ENCODE assay signal across 31 cellular contexts in genomic region chr3:2158828-2159227, GRCh38.
"Had no signal": no experiment of that assay in that cellular context is flagged by ENCODE, and none has a peak within 500 bp of the region (broad histone marks: within the 10 kb centered on the region; RNA-seq: fewer than 3 reads in every experiment).

No MANE protein-coding gene starts in this region.

- DNase-seq: effector CD8-positive, alpha-beta T cell; endodermal cell; foreskin fibroblast; heart left ventricle; left cardiac atrium; left lung; mesenchymal stem cell; mucosa of descending colon; naive B cell; right lobe of liver; stimulated activated CD4-positive, alpha-beta T cell treated with anti-CD3 and anti-CD28 coated beads, Interleukin-12 subunit alpha, Interleukin-12 subunit beta, amount 100 ng/mL, for 4 hours; stimulated activated CD4-positive, alpha-beta T cell treated with anti-CD3 and anti-CD28 coated beads, Interleukin-1b, Interleukin-23, amount 100 ng/mL, for 48 hours; stimulated activated CD4-positive, alpha-beta T cell treated with anti-CD3 and anti-CD28 coated beads, Interleukin-4, amount 100 ng/mL, for 1 hour; stimulated activated naive CD4-positive, alpha-beta T cell treated with Interleukin-2 at 50 U/mL for 16 hours; stomach; thyroid gland; trophoblast cell had no signal

- H3K27me3 Mint-ChIP-seq: dendritic cell treated with granulocyte-macrophage colony-stimulating factor and Interleukin-4, amounts not matched to agents 40 ng/mL and 50 ng/mL, for 4 days; naive B cell; natural killer cell treated with Interleukin-12 subunit alpha and Interleukin-12 subunit beta and Interleukin-15 and Interleukin-18, amount 100 ng/mL, for 72 hours; progenitor cell of endocrine pancreas had no signal

- H3K27ac ChIP-seq: epithelial cell of prostate, gastroesophageal sphincter, heart left ventricle, hepatocyte, left lung, neutrophil, parathyroid adenoma, right lobe of liver, stomach, thyroid gland, vagina had no signal

- H3K27me3 ChIP-seq: gastroesophageal sphincter, hepatocyte, left lung, neutrophil, right lobe of liver, stomach, thyroid gland, vagina had no signal

- H3K27ac Mint-ChIP-seq: dendritic cell treated with granulocyte-macrophage colony-stimulating factor and Interleukin-4, amounts not matched to agents 40 ng/mL and 50 ng/mL, for 4 days; endodermal cell; mesothelial cell of epicardium; naive B cell; natural killer cell treated with Interleukin-12 subunit alpha and Interleukin-12 subunit beta and Interleukin-15 and Interleukin-18, amount 100 ng/mL, for 72 hours; progenitor cell of endocrine pancreas; stimulated activated effector memory CD8-positive, alpha-beta T cell treated with anti-CD3 and anti-CD28 coated beads, Interleukin-12 subunit alpha, Interleukin-12 subunit beta, amount 100 ng/mL, for 72 hours had no signal

- ATAC-seq: esophagus mucosa; gastroesophageal sphincter; heart left ventricle; left cardiac atrium; left lung; mucosa of descending colon; natural killer cell treated with Interleukin-12 subunit alpha and Interleukin-12 subunit beta and Interleukin-15 and Interleukin-18, amount 100 ng/mL, for 72 hours; right lobe of liver; stimulated activated effector memory CD8-positive, alpha-beta T cell treated with anti-CD3 and anti-CD28 coated beads, Interleukin-12 subunit alpha, Interleukin-12 subunit beta, amount 100 ng/mL, for 72 hours had no signal

- H3K4me2 ChIP-seq: hepatocyte, smooth muscle cell had no signal

- H2AFZ ChIP-seq: hepatocyte, parathyroid adenoma had no signal

- H3K36me3 Mint-ChIP-seq: naive B cell; natural killer cell treated with Interleukin-12 subunit alpha and Interleukin-12 subunit beta and Interleukin-15 and Interleukin-18, amount 100 ng/mL, for 72 hours; stimulated activated effector memory CD8-positive, alpha-beta T cell treated with anti-CD3 and anti-CD28 coated beads, Interleukin-12 subunit alpha, Interleukin-12 subunit beta, amount 100 ng/mL, for 72 hours had no signal

- H3K79me2 ChIP-seq: hepatocyte had no signal

- H3K4me1 ChIP-seq: gastroesophageal sphincter, heart left ventricle, left lung, parathyroid adenoma, right lobe of liver, stomach, vagina had no signal

- H3K4me3 Mint-ChIP-seq: dendritic cell treated with granulocyte-macrophage colony-stimulating factor and Interleukin-4, amounts not matched to agents 40 ng/mL and 50 ng/mL, for 4 days; endodermal cell; mesothelial cell of epicardium; naive B cell; natural killer cell treated with Interleukin-12 subunit alpha and Interleukin-12 subunit beta and Interleukin-15 and Interleukin-18, amount 100 ng/mL, for 72 hours; neural crest cell; stimulated activated effector memory CD8-positive, alpha-beta T cell treated with anti-CD3 and anti-CD28 coated beads, Interleukin-12 subunit alpha, Interleukin-12 subunit beta, amount 100 ng/mL, for 72 hours had no signal

- H3K9ac ChIP-seq: parathyroid adenoma had no signal

- H3K9me3 ChIP-seq: gastroesophageal sphincter, heart left ventricle, left lung, mucosa of descending colon, neutrophil, right lobe of liver, stomach, thyroid gland, vagina had no signal

- H3K4me3 ChIP-seq: gastroesophageal sphincter, heart left ventricle, hepatocyte, left lung, mucosa of descending colon, right lobe of liver, smooth muscle cell, stomach, thyroid gland, vagina had no signal

- H3K36me3 ChIP-seq: gastroesophageal sphincter, heart left ventricle, left lung, neutrophil, right lobe of liver, stomach, thyroid gland, vagina had no signal

- H3K4me1 Mint-ChIP-seq: naive B cell; stimulated activated effector memory CD8-positive, alpha-beta T cell treated with anti-CD3 and anti-CD28 coated beads, Interleukin-12 subunit alpha, Interleukin-12 subunit beta, amount 100 ng/mL, for 72 hours had no signal

- H3K9me3 Mint-ChIP-seq: dendritic cell treated with granulocyte-macrophage colony-stimulating factor and Interleukin-4, amounts not matched to agents 40 ng/mL and 50 ng/mL, for 4 days; endodermal cell; neural crest cell had no signal
